24 cellular contexts compared by ENCODE assay signal in the genomic region with DNA sequence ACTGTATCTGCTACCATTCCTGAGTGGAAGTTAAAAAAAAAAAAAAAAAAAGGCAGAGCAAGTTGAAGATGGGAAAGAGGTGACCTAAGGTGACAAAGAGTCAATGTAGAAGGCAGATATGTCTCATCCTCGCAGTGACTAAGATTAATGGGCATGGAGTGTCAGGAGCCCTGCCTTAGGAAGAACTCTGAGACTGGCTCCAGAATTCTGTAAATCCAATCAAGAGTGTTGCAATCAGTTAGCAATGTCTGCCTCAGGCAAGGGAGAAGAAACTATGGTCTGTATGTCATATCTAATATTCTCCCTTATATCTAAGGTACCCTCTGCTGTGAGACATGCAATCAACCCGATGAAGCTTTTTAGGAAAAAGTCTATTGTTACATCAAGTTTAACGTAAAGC. TPM values are rescaled to one million over a fixed set of nuclear protein-coding genes. Genes with fewer than 3 reads are reported as not detected.
"Had no signal": no experiment of that assay in that cellular context is flagged by ENCODE, and none has a peak within 500 bp of the region (broad histone marks: within the 10 kb centered on the region; RNA-seq: fewer than 3 reads in every experiment).

No MANE protein-coding gene starts in this region.

- H3K9me3 ChIP-seq: SJSA1 had no signal

- H3K4me1 ChIP-seq: SJSA1 had no signal

- H3K9ac ChIP-seq: KMS-11 had no signal

- H3K36me3 ChIP-seq: SJSA1 had no signal

- FAIRE-seq: HTR-8/SVneo, RCC 7860 had no signal

- H3K27ac ChIP-seq: HL-60, KMS-11, SJSA1, SK-N-MC had no signal

- H3K4me3 ChIP-seq: SJSA1, SK-N-MC had no signal

- H3K4me2 ChIP-seq: KMS-11 had no signal

- DNase-seq: IMR-90, Kasumi-1, MM.1S, NCI-H1092 treated with DMSO at 0.1 percent for 48 hours, NCI-H1436, NCI-H187, NCI-H2029, NCI-H2081 treated with DMSO at 0.1 percent for 48 hours, NCI-H2171, NCI-H226, NCI-H446, NCI-H510A, NCI-H524 treated with DMSO at 0.1 percent for 48 hours, NCI-H69, NCI-H774, Right ventricle myocardium superior, RPMI8226, SIG-M5 had no signal

- H3K27me3 ChIP-seq: SJSA1 had no signal

RNA-seq across cellular contexts. Expression of a gene that starts 24.7 kb away (rescaled TPM):
- total RNA-seq: IMR-90 had no signal
- polyA plus RNA-seq: IMR-90 had no signal
